8 cellular contexts compared by ENCODE assay signal in the genomic region with DNA sequence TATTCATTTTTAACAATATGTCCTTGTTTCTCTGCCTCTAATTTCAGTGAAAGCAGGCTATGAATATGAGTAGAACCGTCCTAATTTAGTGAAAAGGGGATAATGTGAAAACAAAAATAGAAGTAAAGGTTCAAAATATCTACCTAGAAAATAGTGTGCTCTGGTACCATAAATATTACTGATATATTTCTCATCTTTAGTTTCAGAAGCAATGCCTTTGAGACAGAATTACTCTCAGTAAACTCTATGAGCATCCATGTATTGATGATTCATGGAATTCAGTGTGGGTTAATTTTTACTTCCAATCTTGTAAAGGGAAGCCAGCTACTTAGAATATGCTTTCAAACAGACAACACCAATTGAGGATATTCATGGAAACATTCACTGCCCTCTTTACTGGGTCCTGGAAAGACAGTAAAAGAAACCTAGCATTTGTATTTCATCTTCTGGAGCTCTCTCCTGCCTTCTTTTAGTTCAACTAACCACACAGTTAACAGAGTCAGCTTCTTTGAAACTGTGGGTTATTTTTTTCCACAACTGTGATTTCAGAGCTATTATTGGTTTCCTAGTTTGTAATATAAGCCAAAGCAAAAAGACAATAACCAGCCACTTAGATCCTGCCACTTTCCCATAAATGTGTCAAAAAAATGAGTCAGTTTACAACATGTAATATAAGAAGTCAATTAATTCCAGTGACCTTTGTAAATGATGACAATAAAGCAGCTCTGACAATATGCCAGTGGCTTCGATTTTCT. TPM values are rescaled to one million over a fixed set of nuclear protein-coding genes. Genes with fewer than 3 reads are reported as not detected.
A peak's percentile ranks its signal among the peaks of the same experiment; 100 is the strongest.
DNase-seq lines count a peak whose midpoint lies in the region; ATAC-seq and FAIRE-seq lines count a peak whose summit lies in the region.

No MANE protein-coding gene starts in this region.

- H3K4me1 ChIP-seq in small intestine (ENCODE audit: control insufficient read depth in 2 of 2, insufficient read depth in 1 of 2, low read depth in 1 of 2, low read length in 1 of 2), result peaks cover 0 to 1% of the 10 kb centered on the region in 2 donors

- FAIRE-seq in small intestine (lab: Jason Lieb, UNC), result no peak

- DNase-seq in NCI-H1417 (lab: John Stamatoyannopoulos, UW) (peak; percentile 34 to 87 (median 45)), NCI-H1417 treated with DMSO at 0.1 percent for 48 hours (lab: John Stamatoyannopoulos, UW) (no peak), small intestine (peak; percentile 61), OCI-M2 (lab: John Stamatoyannopoulos, UW; ENCODE audit: unreplicated experiment) (no peak), GF-D8 (lab: John Stamatoyannopoulos, UW) (no peak), HPDE6-E6E7 (ENCODE audit: extremely low spot score) (no peak)
- no peak for DNase-seq in activated naive CD4-positive, alpha-beta T cell treated with anti-CD3 and anti-CD28 coated beads, Interleukin-2, amount 50 U/mL, for 72 hours (ENCODE audit: low spot score in 2 of 2)

- peaks cover 4 to 42% of the 10 kb centered on the region in 2 donors for H3K36me3 Mint-ChIP-seq in activated naive CD4-positive, alpha-beta T cell treated with anti-CD3 and anti-CD28 coated beads, Interleukin-2, amount 50 U/mL, for 72 hours

- H3K9me3 ChIP-seq in small intestine (ENCODE audit: control insufficient read depth, low read depth), result no peaks in the 10 kb centered on the region

- H3K36me3 ChIP-seq in small intestine (ENCODE audit: control insufficient read depth in 2 of 2, insufficient read depth in 2 of 2, low read length in 2 of 2), result no peaks in the 10 kb centered on the region

- H3K9me3 Mint-ChIP-seq in activated naive CD4-positive, alpha-beta T cell treated with anti-CD3 and anti-CD28 coated beads, Interleukin-2, amount 50 U/mL, for 72 hours, result no peaks in the 10 kb centered on the region

- no peaks in the 10 kb centered on the region for H3K27me3 ChIP-seq in small intestine (ENCODE audit: control insufficient read depth in 2 of 2, insufficient read depth in 2 of 2, low read length in 2 of 2)

- WGBS in small intestine, 3 donors, result 37 to 47% (median 46%) methylated on average over 2 of the region's 2 CpGs

- H3K4me3 ChIP-seq in small intestine (ENCODE audit: low read depth in 1 of 2, low read length in 2 of 2), result no peak overlapping the region

- H3K27ac ChIP-seq in small intestine (ENCODE audit: low read depth in 1 of 2, low read length in 1 of 2), result no peak overlapping the region

- ATAC-seq in HG03066 (IDR thresholded peaks at IDR 0.05; ENCODE audit: low read depth, unreplicated experiment), result peak; percentile 59
- ATAC-seq in activated naive CD4-positive, alpha-beta T cell treated with anti-CD3 and anti-CD28 coated beads, Interleukin-2, amount 50 U/mL, for 72 hours, result peak; percentile 37 to 39

- peak overlapping the region; percentile 90 to 98 for H3K27ac Mint-ChIP-seq in activated naive CD4-positive, alpha-beta T cell treated with anti-CD3 and anti-CD28 coated beads, Interleukin-2, amount 50 U/mL, for 72 hours

RNA-seq across cellular contexts. Expression of gene LRRN3, which starts 1.7 kb away (rescaled TPM):
- total RNA-seq in activated naive CD4-positive, alpha-beta T cell treated with anti-CD3 and anti-CD28 coated beads, Interleukin-2, amount 50 U/mL, for 72 hours, result 10 to 100 TPM in 1 of 2 donors, 1 to 10 TPM in 1; 9.3 to 29.6 TPM
- polyA plus RNA-seq in small intestine, result under 1 TPM in 2 of 3 donors, not detected in 1; 0.27 to 0.72 TPM

Comparison
In these comparisons a context has a peak if more than half of its experiments do, and no peak if none do; other contexts are left out.
1. DNase-seq: peak in NCI-H1417 (3 of 3) and small intestine (single experiment); none in NCI-H1417 treated with DMSO at 0.1 percent for 48 hours (single experiment), activated naive CD4-positive, alpha-beta T cell treated with anti-CD3 and anti-CD28 coated beads, Interleukin-2, amount 50 U/mL, for 72 hours (0 of 2), OCI-M2 (single experiment), GF-D8 (single experiment) and HPDE6-E6E7 (single experiment).